8 cellular contexts compared by ENCODE assay signal in genomic region chr2:33599943-33600192, GRCh38. TPM values are rescaled to one million over a fixed set of nuclear protein-coding genes. Genes with fewer than 3 reads are reported as not detected.
DNase-seq lines count a peak whose midpoint lies in the region; ATAC-seq and TF ChIP-seq lines count a peak whose summit lies in the region.

No MANE protein-coding gene starts in this region.

- DNase-seq in BJ (ENCODE audit: low read depth), result no peak
- no peak for DNase-seq in NB4 (ENCODE audit: low read depth)
- no peak for DNase-seq in neural crest cell (ENCODE audit: low read depth, low spot score)
- DNase-seq in NCI-H774 (lab: John Stamatoyannopoulos, UW), result no peak
- DNase-seq in amygdala (lab: John Stamatoyannopoulos, UW), result no peak

- no peaks in the 10 kb centered on the region for H3K36me3 Mint-ChIP-seq in neural crest cell (ENCODE audit: low read depth)

- POLR2A ChIA-PET in BJ (lab: Charles Lee), result no interaction called here

- H3K4me3 Mint-ChIP-seq in neural crest cell, result peak overlapping the region; percentile 98

- CTCF ChIA-PET in BJ (lab: Yijun Ruan, JAX), result interaction anchor here (1.0 to 1.9 kb wide), 2 partner anchors 16 to 566 kb away, joined by 3 to 10 read pairs; no protein-coding TSS in a partner anchor

- H3K4me1 ChIP-seq in ectodermal cell (ENCODE audit: control insufficient read depth, insufficient read depth, low read length), result peaks cover 3% of the 10 kb centered on the region

- H3K4me3 ChIP-seq in BJ (ENCODE audit: low read depth, low read length) (peak overlapping the region; percentile 62), NB4 (ENCODE audit: low read depth, low read length) (peak overlapping the region; percentile 92), ectodermal cell (ENCODE audit: insufficient read depth, low read depth, low read length) (peak overlapping the region; percentile 97)

- no peak for TF ChIP-seq POLR2A in NB4 (IDR thresholded peaks at IDR 0.05; ENCODE audit: extremely low read depth, insufficient read length)

- H3K9me3 Mint-ChIP-seq in neural crest cell, result no peaks in the 10 kb centered on the region

- no peak for ATAC-seq in GM18868 (IDR thresholded peaks at IDR 0.05; ENCODE audit: unreplicated experiment)
- ATAC-seq in GM21619 (IDR thresholded peaks at IDR 0.05; ENCODE audit: unreplicated experiment), result no peak

- H3K4me1 Mint-ChIP-seq in neural crest cell, result peaks cover 27% of the 10 kb centered on the region

- H3K36me3 ChIP-seq in BJ (ENCODE audit: control insufficient read depth, insufficient read depth, low read length), result no peaks in the 10 kb centered on the region
- no peaks in the 10 kb centered on the region for H3K36me3 ChIP-seq in ectodermal cell (ENCODE audit: control insufficient read depth, insufficient read depth, low read length)

- TF ChIP-seq CTCF in BJ (IDR thresholded peaks at IDR 0.05; ENCODE audit: insufficient read depth, low read depth, low read length) (no peak), NB4 (IDR thresholded peaks at IDR 0.05; ENCODE audit: low read depth, low read length) (no peak), neural crest cell (conservative IDR thresholded peaks at IDR 0.05) (no peak)

- H3K27ac Mint-ChIP-seq in neural crest cell (ENCODE audit: unreplicated experiment), result no peak overlapping the region

- H3K27me3 ChIP-seq in BJ (ENCODE audit: control insufficient read depth, insufficient read depth, low read length), result no peaks in the 10 kb centered on the region
- no peaks in the 10 kb centered on the region for H3K27me3 ChIP-seq in ectodermal cell (ENCODE audit: control insufficient read depth, insufficient read depth, low read length, poor library complexity, severe bottlenecking)

- 54 to 62% methylated on average over 3 of the region's 3 CpGs for WGBS in ectodermal cell, 2 experiments

- H3K9me3 ChIP-seq in ectodermal cell (ENCODE audit: control insufficient read depth, low read length), result no peaks in the 10 kb centered on the region

- H3K27ac ChIP-seq in ectodermal cell (ENCODE audit: insufficient read depth, low read depth, low read length, poor library complexity, severe bottlenecking), result no peak overlapping the region

- H3K27me3 Mint-ChIP-seq in neural crest cell (ENCODE audit: low read depth), result no peaks in the 10 kb centered on the region

RNA-seq across cellular contexts. Expression of gene FAM98A, which starts 0.8 kb away (rescaled TPM):
- polyA plus RNA-seq in BJ (2011; rRNA removed), result 98.7 and 135 TPM in 2 replicates
- 48.1 and 49.6 TPM in 2 replicates for polyA minus RNA-seq in BJ (2011; rRNA and poly(A)+ RNA removed)
- 38.6 TPM for polyA plus RNA-seq in ectodermal cell (2013, experiment 1 of 4)
- polyA plus RNA-seq in ectodermal cell (2013, experiment 2 of 4), result 45.0 TPM
- polyA plus RNA-seq in ectodermal cell (2013, experiment 3 of 4), result 26.9 TPM
- 30.3 TPM for polyA plus RNA-seq in ectodermal cell (2013, experiment 4 of 4)
- 41.7 and 51.5 TPM in 2 replicates for total RNA-seq in neural crest cell
